8 cellular contexts compared by ENCODE assay signal in the genomic region with DNA sequence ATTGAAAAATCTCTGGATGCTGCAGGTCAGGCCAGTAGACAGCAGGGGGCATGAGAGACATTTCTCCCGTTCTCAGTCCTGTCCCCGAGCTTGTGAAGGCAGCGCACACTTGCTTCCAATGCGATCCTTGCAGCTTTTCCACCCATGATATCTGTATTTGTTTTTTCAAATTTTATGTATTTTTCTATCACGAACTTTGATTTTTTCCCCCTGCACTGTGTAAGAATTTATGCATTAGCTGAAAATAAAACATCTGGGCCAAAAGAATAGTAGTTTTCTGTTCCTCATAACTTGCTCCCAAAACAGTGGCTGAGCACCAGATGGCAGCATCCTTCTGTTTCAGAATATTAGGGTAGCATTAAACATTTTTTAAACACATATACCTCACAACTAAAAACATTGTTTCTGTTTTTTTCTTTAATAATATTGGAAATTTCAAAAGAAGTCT.
DNase-seq lines count a peak whose midpoint lies in the region; ATAC-seq and TF ChIP-seq lines count a peak whose summit lies in the region.
"Not testable (repeated sequence)": the region's sequence is repeated elsewhere in the genome, so short reads cannot be mapped to it uniquely, and the experiment has no call there.

No MANE protein-coding gene starts in this region.

- peaks cover 14% of the 10 kb centered on the region for H3K4me1 Mint-ChIP-seq in Caco-2 (ENCODE audit: low read depth, unreplicated experiment)
- not testable (repeated sequence) for H3K4me1 Mint-ChIP-seq in activated naive CD8-positive, alpha-beta T cell treated with anti-CD3 and anti-CD28 coated beads, Interleukin-2, amount 50 U/mL, for 24 hours; stimulated activated naive CD8-positive, alpha-beta T cell treated with anti-CD3 and anti-CD28 coated beads, Interleukin-15, amount 100 ng/mL, for 72 hours

- CTCF ChIA-PET in Caco-2 (lab: Charles Lee), result interaction anchor here (0.6 to 1.4 kb wide), 6 partner anchors 10 to 109 kb away, joined by 3 to 10 read pairs (median 5); no protein-coding TSS in a partner anchor
- CTCF ChIA-PET in PC-3 (lab: Charles Lee), result interaction anchor here (0.6 to 0.8 kb wide), 3 partner anchors 30 to 335 kb away, joined by 3 to 6 read pairs (median 4); no protein-coding TSS in a partner anchor

- peak overlapping the region; percentile 94 for H3K4me2 ChIP-seq in GM23248 (ENCODE audit: unreplicated experiment)
- peak overlapping the region; percentile 47 for H3K4me2 ChIP-seq in PC-3 (ENCODE audit: low read length)

- H2AFZ ChIP-seq in GM23248; PC-3 (ENCODE audit: low read length): not testable (repeated sequence)

- not testable (repeated sequence) for H3K27me3 ChIP-seq in Caco-2 (replicated peaks; ENCODE audit: control insufficient read depth, insufficient read depth, low read length); GM23248 (replicated peaks; ENCODE audit: insufficient read depth); PC-3 (ENCODE audit: low read length)

- peak overlapping the region; percentile 15 for H3K4me3 Mint-ChIP-seq in Caco-2 (ENCODE audit: unreplicated experiment)
- H3K4me3 Mint-ChIP-seq in activated naive CD8-positive, alpha-beta T cell treated with anti-CD3 and anti-CD28 coated beads, Interleukin-2, amount 50 U/mL, for 24 hours; stimulated activated naive CD8-positive, alpha-beta T cell treated with anti-CD3 and anti-CD28 coated beads, Interleukin-15, amount 100 ng/mL, for 72 hours: not testable (repeated sequence)

- not testable (repeated sequence) for H3K9me2 ChIP-seq in GM23248 (ENCODE audit: insufficient read depth); PC-3 (replicated peaks; ENCODE audit: low read length)

- not testable (repeated sequence) for BruUV-seq in Caco-2 (replicated peaks; lab: Mats Ljungman, UMichigan); PC-3 (replicated peaks; lab: Mats Ljungman, UMichigan)

- not testable (repeated sequence) for H3K4me1 ChIP-seq in Caco-2; GM23248 (ENCODE audit: insufficient read depth)
- H3K4me1 ChIP-seq in PC-3 (ENCODE audit: insufficient read depth, low read length), result peaks cover 11% of the 10 kb centered on the region

- H3K9me3 Mint-ChIP-seq in Caco-2 (ENCODE audit: unreplicated experiment); activated naive CD8-positive, alpha-beta T cell treated with anti-CD3 and anti-CD28 coated beads, Interleukin-2, amount 50 U/mL, for 24 hours; stimulated activated naive CD8-positive, alpha-beta T cell treated with anti-CD3 and anti-CD28 coated beads, Interleukin-15, amount 100 ng/mL, for 72 hours: not testable (repeated sequence)

- not testable (repeated sequence) for H3K9ac ChIP-seq in GM23248; PC-3 (ENCODE audit: low read length)

- ATAC-seq in PC-3, result peak; percentile 88
- ATAC-seq in activated naive CD8-positive, alpha-beta T cell treated with anti-CD3 and anti-CD28 coated beads, Interleukin-2, amount 50 U/mL, for 24 hours, result peak; percentile 65
- ATAC-seq in stimulated activated naive CD8-positive, alpha-beta T cell treated with anti-CD3 and anti-CD28 coated beads, Interleukin-15, amount 100 ng/mL, for 72 hours, result peak; percentile 72

- not testable (repeated sequence) for H3K27me3 Mint-ChIP-seq in Caco-2 (ENCODE audit: insufficient read depth, unreplicated experiment)
- H3K27me3 Mint-ChIP-seq in activated naive CD8-positive, alpha-beta T cell treated with anti-CD3 and anti-CD28 coated beads, Interleukin-2, amount 50 U/mL, for 24 hours, result peaks cover 45% of the 10 kb centered on the region
- peaks cover 89% of the 10 kb centered on the region for H3K27me3 Mint-ChIP-seq in stimulated activated naive CD8-positive, alpha-beta T cell treated with anti-CD3 and anti-CD28 coated beads, Interleukin-15, amount 100 ng/mL, for 72 hours

- H3K79me2 ChIP-seq in GM23248 (ENCODE audit: insufficient read depth); PC-3 (ENCODE audit: low read length): not testable (repeated sequence)

- in situ Hi-C loops in GM23248 (cut with MboI), result not testable (repeated sequence)

- intact Hi-C loops in Caco-2 (cut with micrococcal nuclease; ENCODE audit: unreplicated experiment) (loop anchor here (1.0 kb wide), 2 partner anchors 32 to 109 kb away; no protein-coding TSS in a partner anchor), PC-3 (cut with micrococcal nuclease) (loop anchor here (1.0 kb wide), 2 partner anchors 32 to 109 kb away; no protein-coding TSS in a partner anchor)

- H3K27ac ChIP-seq in GM23248; PC-3 (ENCODE audit: low read length): not testable (repeated sequence)

- H3K36me3 ChIP-seq in Caco-2 (ENCODE audit: control insufficient read depth, insufficient read depth, low read length); GM23248 (ENCODE audit: low read depth); PC-3 (ENCODE audit: low read depth, low read length): not testable (repeated sequence)

- POLR2A ChIA-PET in Caco-2 (lab: Charles Lee); PC-3 (lab: Charles Lee; ENCODE audit: unreplicated experiment): not testable (repeated sequence)

- not testable (repeated sequence) for H3K9me3 ChIP-seq in Caco-2; GM23248 (ENCODE audit: low read depth); PC-3 (ENCODE audit: low read length)

- H3K36me3 Mint-ChIP-seq in Caco-2 (ENCODE audit: insufficient read depth, unreplicated experiment); activated naive CD8-positive, alpha-beta T cell treated with anti-CD3 and anti-CD28 coated beads, Interleukin-2, amount 50 U/mL, for 24 hours (ENCODE audit: low read depth): not testable (repeated sequence)

- DNase-seq in Caco-2 (peak in 1 of 2 experiments; percentile 22), GM23248 (peak; percentile 59), LoVo (ENCODE audit: low spot score) (peak; percentile 19), PC-3 (peak; percentile 50), fibroblast of pulmonary artery (ENCODE audit: low read depth) (peak; percentile 39), lung microvascular endothelial cell (ENCODE audit: low read depth in 2 of 2) (peak; percentile 23 to 39)
- DNase-seq in activated naive CD8-positive, alpha-beta T cell treated with anti-CD3 and anti-CD28 coated beads, Interleukin-2, amount 50 U/mL, for 24 hours, result not testable (repeated sequence)
- DNase-seq in stimulated activated naive CD8-positive, alpha-beta T cell treated with anti-CD3 and anti-CD28 coated beads, Interleukin-15, amount 100 ng/mL, for 72 hours, result peak in 1 of 2 donors; percentile 15

- TF ChIP-seq CTCF in Caco-2 (IDR thresholded peaks at IDR 0.05; ENCODE audit: insufficient read depth in 1 of 2, low read depth in 1 of 2, low read length in 1 of 2, severe bottlenecking in 1 of 2, unreplicated experiment in 1 of 2) (peak; percentile 50 to 59), PC-3 (conservative IDR thresholded peaks at IDR 0.05; ENCODE audit: low read depth, low read length) (peak; percentile 55), fibroblast of pulmonary artery (IDR thresholded peaks at IDR 0.05; ENCODE audit: low read length, missing control alignments) (peak; percentile 49)

- not testable (repeated sequence) for H4K20me1 ChIP-seq in GM23248 (ENCODE audit: insufficient read depth); PC-3 (ENCODE audit: low read length)

- not testable (repeated sequence) for H3F3A ChIP-seq in GM23248 (ENCODE audit: insufficient read depth); PC-3 (ENCODE audit: low read length, unreplicated experiment)

- WGBS in GM23248 (ENCODE audit: low coverage in 1 of 2, low lambda C conversion rate in 2 of 2, missing lambda C conversion rate in 2 of 2), 2 experiments, result 3 to 5% methylated on average over 5 of the region's 5 CpGs

- not testable (repeated sequence) for H3K4me3 ChIP-seq in Caco-2 (ENCODE audit: low read depth, low read length); PC-3 (ENCODE audit: low read length); fibroblast of pulmonary artery (replicated peaks; ENCODE audit: low read depth, low read length)
- peak overlapping the region; percentile 61 for H3K4me3 ChIP-seq in GM23248

- H3K27ac Mint-ChIP-seq in Caco-2 (ENCODE audit: unreplicated experiment); activated naive CD8-positive, alpha-beta T cell treated with anti-CD3 and anti-CD28 coated beads, Interleukin-2, amount 50 U/mL, for 24 hours; stimulated activated naive CD8-positive, alpha-beta T cell treated with anti-CD3 and anti-CD28 coated beads, Interleukin-15, amount 100 ng/mL, for 72 hours: not testable (repeated sequence)
